ENCODE assay signal across 8 cellular contexts in genomic region chr20:18138639-18139583, GRCh38. TPM values are rescaled to one million over a fixed set of nuclear protein-coding genes. Genes with fewer than 3 reads are reported as not detected.
DNase-seq lines count a peak whose midpoint lies in the region; ATAC-seq and TF ChIP-seq lines count a peak whose summit lies in the region.

No MANE protein-coding gene starts in this region.

- intact Hi-C loops in left ventricle myocardium inferior (cut with micrococcal nuclease) (loop anchor here (10.0 kb wide), 1 partner anchor 136 kb away; no protein-coding TSS in a partner anchor), Right ventricle myocardium inferior (cut with DNase I) (loop anchor here (5.0 to 10.0 kb wide), 2 partner anchors 148 to 634 kb away; partner anchors contain the start of gene ZNF133), body of pancreas (cut with DNase I) (loop anchor here (10.0 kb wide), 1 partner anchor 84 kb away; the partner anchor contains the start of gene OVOL2), uterus (cut with DNase I; ENCODE audit: low total_unique reads) (loop anchor here (10.0 kb wide), 1 partner anchor 146 kb away; the partner anchor contains the start of gene ZNF133), posterior vena cava (cut with DNase I) (no loop called here)

- peaks cover 16% of the 10 kb centered on the region for H3K36me3 ChIP-seq in left ventricle myocardium inferior
- peaks cover 0 to 3% of the 10 kb centered on the region in 2 donors for H3K36me3 ChIP-seq in body of pancreas (replicated peaks in 1 of 2; ENCODE audit: insufficient read depth in 1 of 2, low read depth in 2 of 2)
- H3K36me3 ChIP-seq in lung (ENCODE audit: control insufficient read depth in 2 of 2, insufficient read depth in 2 of 2, low read length in 2 of 2) = peaks cover 0 to 5% of the 10 kb centered on the region in 2 donors
- H3K36me3 ChIP-seq in uterus = no peaks in the 10 kb centered on the region

- 31 to 34% methylated on average over 7 of the region's 7 CpGs for WGBS in body of pancreas, 2 donors
- 39 to 43% methylated on average over 7 of the region's 7 CpGs for WGBS in lung, 2 donors

- ATAC-seq in Right ventricle myocardium inferior (no peak), body of pancreas (no peak), lung (ENCODE audit: insufficient read depth, low FRiP score) (no peak), GM21737 (IDR thresholded peaks at IDR 0.05; ENCODE audit: unreplicated experiment) (no peak)

- H3K27me3 ChIP-seq in left ventricle myocardium inferior (ENCODE audit: low read depth) (no peaks in the 10 kb centered on the region), body of pancreas (no peaks in the 10 kb centered on the region), lung (ENCODE audit: control insufficient read depth, insufficient read depth) (no peaks in the 10 kb centered on the region), uterus (no peaks in the 10 kb centered on the region)

- peaks cover 40% of the 10 kb centered on the region for H3K4me1 ChIP-seq in left ventricle myocardium inferior
- H3K4me1 ChIP-seq in body of pancreas = peaks cover 25% of the 10 kb centered on the region
- peaks cover 2 to 11% of the 10 kb centered on the region in 2 donors for H3K4me1 ChIP-seq in lung (ENCODE audit: control insufficient read depth in 2 of 2, insufficient read depth in 2 of 2, low read length in 2 of 2)
- H3K4me1 ChIP-seq in uterus = no peaks in the 10 kb centered on the region

- TF ChIP-seq CTCF in left ventricle myocardium inferior (IDR thresholded peaks at IDR 0.05; ENCODE audit: borderline replicate concordance) = no peak
- TF ChIP-seq CTCF in body of pancreas (IDR thresholded peaks at IDR 0.05) = no peak
- TF ChIP-seq CTCF in lung (IDR thresholded peaks at IDR 0.05; ENCODE audit: control extremely low read depth, extremely low read depth) = no peak
- TF ChIP-seq CTCF in uterus (IDR thresholded peaks at IDR 0.05) = no peak

- H3K9me3 ChIP-seq in left ventricle myocardium inferior (replicated peaks) = no peaks in the 10 kb centered on the region
- no peaks in the 10 kb centered on the region for H3K9me3 ChIP-seq in body of pancreas
- no peaks in the 10 kb centered on the region for H3K9me3 ChIP-seq in lung (ENCODE audit: control insufficient read depth in 2 of 2, insufficient read depth in 1 of 2, low read length in 1 of 2)
- no peaks in the 10 kb centered on the region for H3K9me3 ChIP-seq in uterus

- TF ChIP-seq POLR2A in body of pancreas (IDR thresholded peaks at IDR 0.05) (no peak), uterus (IDR thresholded peaks at IDR 0.05) (no peak)

- no peak for DNase-seq in left ventricle myocardium inferior
- no peak for DNase-seq in Right ventricle myocardium inferior (ENCODE audit: missing footprints)
- DNase-seq in body of pancreas = no peak
- no peak for DNase-seq in lung (ENCODE audit: low spot score)
- DNase-seq in uterus = no peak
- no peak for DNase-seq in HuH-7.5 (ENCODE audit: low spot score)
- no peak for DNase-seq in posterior vena cava (ENCODE audit: low spot score)

- H3K27ac ChIP-seq in left ventricle myocardium inferior (replicated peaks) = peak overlapping the region; percentile 95
- H3K27ac ChIP-seq in body of pancreas = peak overlapping the region in 2 of 4 donors; percentile 76 to 94
- no peak overlapping the region for H3K27ac ChIP-seq in lung (ENCODE audit: low read depth in 1 of 2, low read length in 1 of 2)
- H3K27ac ChIP-seq in uterus = peak overlapping the region in 1 of 2 donors; percentile 91

- peak overlapping the region; percentile 95 for H3K4me3 ChIP-seq in left ventricle myocardium inferior
- H3K4me3 ChIP-seq in body of pancreas = peak overlapping the region; percentile 53 to 96
- H3K4me3 ChIP-seq in lung = peak overlapping the region; percentile 100
- H3K4me3 ChIP-seq in uterus = peak overlapping the region; percentile 93 to 95

RNA-seq across cellular contexts. Expression of gene KAT14, which starts 1.2 kb away (rescaled TPM):
- total RNA-seq in left ventricle myocardium inferior = 10.7 TPM
- total RNA-seq in Right ventricle myocardium inferior = 10.7 TPM
- total RNA-seq in body of pancreas = 1 to 10 TPM; 7.9 to 8.8 TPM
- total RNA-seq in lung = 10 to 100 TPM; 11.4 to 12.9 TPM
- polyA plus RNA-seq in lung = 1 to 10 TPM; 5.3 to 5.9 TPM
- 10 to 100 TPM in 3 of 4 donors, 1 to 10 TPM in 1; 5.6 to 23.3 (median 18.0) TPM for total RNA-seq in uterus
- total RNA-seq in posterior vena cava = 1 to 10 TPM; 7.9 to 8.7 TPM

RNA-seq across cellular contexts. Expression of gene PET117, which starts 1.2 kb away (rescaled TPM):
- 9.1 TPM for total RNA-seq in left ventricle myocardium inferior
- total RNA-seq in Right ventricle myocardium inferior = 13.3 TPM
- total RNA-seq in body of pancreas = 10 to 100 TPM in 1 of 2 donors, 1 to 10 TPM in 1; 9.1 to 13.2 TPM
- total RNA-seq in lung = 10 to 100 TPM in 1 of 2 donors, 1 to 10 TPM in 1; 8.9 to 11.4 TPM
- 10 to 100 TPM; 12.5 to 13.5 TPM for polyA plus RNA-seq in lung
- total RNA-seq in uterus = 10 to 100 TPM in 3 of 4 donors, 1 to 10 TPM in 1; 5.1 to 21.8 (median 13.0) TPM
- 1 to 10 TPM; 9.6 to 9.9 TPM for total RNA-seq in posterior vena cava

Comparison
In these comparisons a context has a peak if more than half of its experiments do, and no peak if none do; other contexts are left out.
1. intact Hi-C loops: an anchor here in left ventricle myocardium inferior (10.0 kb wide), Right ventricle myocardium inferior (5.0 to 10.0 kb wide), body of pancreas (10.0 kb wide) and uterus (10.0 kb wide); none called in posterior vena cava.